In the genomic region with DNA sequence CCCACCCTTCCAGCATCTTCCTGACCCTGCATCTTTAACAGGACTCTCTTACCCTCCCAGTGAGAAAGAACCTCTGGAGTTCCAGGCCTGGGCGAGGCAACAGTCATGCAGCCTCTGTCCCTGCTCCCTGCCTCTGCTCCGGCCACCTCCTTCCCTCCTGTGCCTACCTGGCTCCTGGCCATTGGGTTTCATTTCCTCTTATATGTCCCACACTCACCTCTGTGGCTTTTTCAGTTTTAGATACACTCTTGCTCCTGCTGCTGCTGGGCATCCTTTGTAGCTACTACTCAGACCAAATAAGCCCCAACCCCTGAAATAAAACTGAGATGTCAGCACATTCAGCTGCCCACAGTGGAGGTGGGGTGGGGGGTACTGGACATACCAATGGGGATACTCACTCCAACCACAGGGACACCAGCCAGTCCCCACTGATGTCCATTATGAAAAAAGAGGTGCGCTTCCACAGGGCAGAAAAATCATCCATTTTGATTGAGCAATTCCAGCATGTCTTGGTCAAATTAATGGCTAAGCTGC, we compare ENCODE assay signal across 26 cellular contexts.
"Had no signal": no experiment of that assay in that cellular context is flagged by ENCODE, and none has a peak within 500 bp of the region (broad histone marks: within the 10 kb centered on the region; RNA-seq: fewer than 3 reads in every experiment).

No MANE protein-coding gene starts in this region.

- H3K27ac ChIP-seq: dorsolateral prefrontal cortex, epithelial cell of prostate, gastrocnemius medialis, ovary, testis, tibial artery had no signal

- FAIRE-seq: colon, kidney had no signal

- H3K4me2 ChIP-seq: smooth muscle cell had no signal

- H3K4me3 ChIP-seq: dorsolateral prefrontal cortex, gastrocnemius medialis, lung, ovary, smooth muscle cell, testis, tibial artery had no signal

- H3K27me3 ChIP-seq: dorsolateral prefrontal cortex, gastrocnemius medialis, ovary, testis, tibial artery had no signal

- H3K36me3 ChIP-seq: gastrocnemius medialis, ovary, tibial artery had no signal

- H3K27me3 Mint-ChIP-seq: stimulated activated memory B cell treated with anti-CD40 and anti-IgM and Interleukin-4, amounts not matched to agents 10 μg/mL and 1 μg/mL and 100 μg/mL, for 72 hours had no signal

- H3K4me1 ChIP-seq: gastrocnemius medialis, testis, tibial artery had no signal

- DNase-seq: dorsolateral prefrontal cortex; effector CD4-positive, alpha-beta T cell; foreskin fibroblast; gastrocnemius medialis; head of caudate nucleus; kidney; natural killer cell; occipital lobe; ovary; posterior cingulate gyrus; stimulated activated CD4-positive, alpha-beta T cell treated with anti-CD3 and anti-CD28 coated beads, Interleukin-12 subunit alpha, Interleukin-12 subunit beta, amount 100 ng/mL, for 4 hours; stimulated activated CD4-positive, alpha-beta T cell treated with anti-CD3 and anti-CD28 coated beads, Interleukin-4, amount 100 ng/mL, for 4 hours; stimulated activated naive CD8-positive, alpha-beta T cell treated with anti-CD3 and anti-CD28 coated beads, Interleukin-15, Interleukin-2, amounts not matched to agents 100 U/mL and 50 U/mL, for 24 hours; substantia nigra; testis; tibial artery had no signal

- ATAC-seq: esophagus mucosa; gastrocnemius medialis; left lobe of liver; natural killer cell; sciatic nerve; stimulated activated memory B cell treated with anti-CD40 and anti-IgM and Interleukin-4, amounts not matched to agents 10 μg/mL and 1 μg/mL and 100 μg/mL, for 72 hours; stimulated activated naive CD8-positive, alpha-beta T cell treated with anti-CD3 and anti-CD28 coated beads, Interleukin-15, Interleukin-2, amounts not matched to agents 100 U/mL and 50 U/mL, for 24 hours had no signal

- H3K27ac Mint-ChIP-seq: memory B cell; natural killer cell; stimulated activated memory B cell treated with anti-CD40 and anti-IgM and Interleukin-4, amounts not matched to agents 10 μg/mL and 1 μg/mL and 100 μg/mL, for 72 hours; type B pancreatic cell had no signal

- H3K36me3 Mint-ChIP-seq: memory B cell; natural killer cell; stimulated activated memory B cell treated with anti-CD40 and anti-IgM and Interleukin-4, amounts not matched to agents 10 μg/mL and 1 μg/mL and 100 μg/mL, for 72 hours; type B pancreatic cell had no signal

- H3K9me3 Mint-ChIP-seq: memory B cell; natural killer cell; stimulated activated memory B cell treated with anti-CD40 and anti-IgM and Interleukin-4, amounts not matched to agents 10 μg/mL and 1 μg/mL and 100 μg/mL, for 72 hours; type B pancreatic cell had no signal

- H3K4me1 Mint-ChIP-seq: memory B cell; natural killer cell; stimulated activated memory B cell treated with anti-CD40 and anti-IgM and Interleukin-4, amounts not matched to agents 10 μg/mL and 1 μg/mL and 100 μg/mL, for 72 hours had no signal

- H3K9me3 ChIP-seq: gastrocnemius medialis, ovary, testis, tibial artery had no signal

- H3K4me3 Mint-ChIP-seq: memory B cell; natural killer cell; stimulated activated memory B cell treated with anti-CD40 and anti-IgM and Interleukin-4, amounts not matched to agents 10 μg/mL and 1 μg/mL and 100 μg/mL, for 72 hours; type B pancreatic cell had no signal
